In genomic region chr3:52034651-52035050, GRCh38 we compare ENCODE assay signal across 38 cellular contexts.
"Had no signal": no experiment of that assay in that cellular context is flagged by ENCODE, and none has a peak within 500 bp of the region (broad histone marks: within the 10 kb centered on the region; RNA-seq: fewer than 3 reads in every experiment).

No MANE protein-coding gene starts in this region.

- H3K4me3 Mint-ChIP-seq: activated CD4-positive, alpha-beta memory T cell treated with anti-CD3 and anti-CD28 coated beads, Interleukin-2, amount 10 ng/mL, durations not matched to agents 7 days and 5 days; activated CD8-positive, alpha-beta memory T cell treated with anti-CD3 and anti-CD28 coated beads, Interleukin-2, amount 10 ng/mL, durations not matched to agents 7 days and 5 days; activated naive CD4-positive, alpha-beta T cell treated with anti-CD3 and anti-CD28 coated beads, Interleukin-2, amount 10 ng/mL, durations not matched to agents 7 days and 5 days; activated naive CD8-positive, alpha-beta T cell; activated naive CD8-positive, alpha-beta T cell treated with anti-CD3 and anti-CD28 coated beads, Interleukin-2, amount 50 U/mL, for 24 hours; T-cell had no signal

- H3K27me3 ChIP-seq: brain microvascular endothelial cell, cardiac muscle cell, MG63, Peyer's patch had no signal

- H3K9me3 Mint-ChIP-seq: activated CD4-positive, alpha-beta memory T cell treated with anti-CD3 and anti-CD28 coated beads, Interleukin-2, amount 10 ng/mL, durations not matched to agents 7 days and 5 days; activated naive CD4-positive, alpha-beta T cell treated with anti-CD3 and anti-CD28 coated beads, Interleukin-2, amount 10 ng/mL, durations not matched to agents 7 days and 5 days; activated naive CD8-positive, alpha-beta T cell treated with anti-CD3 and anti-CD28 coated beads, Interleukin-2, amount 50 U/mL, for 24 hours; T-cell had no signal

- H3K27ac ChIP-seq: brain microvascular endothelial cell, cardiac muscle cell, VCaP had no signal

- H3K4me1 Mint-ChIP-seq: activated CD4-positive, alpha-beta memory T cell treated with anti-CD3 and anti-CD28 coated beads, Interleukin-2, amount 10 ng/mL, durations not matched to agents 7 days and 5 days; activated CD8-positive, alpha-beta memory T cell treated with anti-CD3 and anti-CD28 coated beads, Interleukin-2, amount 10 ng/mL, durations not matched to agents 7 days and 5 days; activated naive CD4-positive, alpha-beta T cell treated with anti-CD3 and anti-CD28 coated beads, Interleukin-2, amount 10 ng/mL, durations not matched to agents 7 days and 5 days; activated naive CD8-positive, alpha-beta T cell treated with anti-CD3 and anti-CD28 coated beads, Interleukin-2, amount 50 U/mL, for 24 hours; T-cell had no signal

- DNase-seq: activated CD4-positive, alpha-beta memory T cell treated with anti-CD3 and anti-CD28 coated beads, Interleukin-2, amount 10 ng/mL, durations not matched to agents 7 days and 5 days; activated CD4-positive, alpha-beta T cell treated with anti-CD3 and anti-CD28 coated beads for 1 hour; activated CD4-positive, alpha-beta T cell treated with anti-CD3 and anti-CD28 coated beads for 48 hours; activated CD4-positive, CD25-positive, alpha-beta regulatory T cell; activated CD8-positive, alpha-beta memory T cell treated with anti-CD3 and anti-CD28 coated beads for 24 hours; activated CD8-positive, alpha-beta memory T cell treated with anti-CD3 and anti-CD28 coated beads, Interleukin-2, amount 10 ng/mL, durations not matched to agents 7 days and 5 days; activated CD8-positive, alpha-beta memory T cell treated with anti-CD3 and anti-CD28 coated beads, Interleukin-2, amount 50 U/mL, for 48 hours; activated effector memory CD4-positive, alpha-beta T cell treated with Interleukin-2 at 50 U/mL for 16 hours; activated naive CD4-positive, alpha-beta T cell treated with anti-CD3 and anti-CD28 coated beads, Interleukin-2, amount 10 ng/mL, durations not matched to agents 7 days and 5 days; activated naive CD8-positive, alpha-beta T cell treated with anti-CD3 and anti-CD28 coated beads, Interleukin-2, amount 50 U/mL, for 24 hours; activated T-cell treated with anti-CD3 and anti-CD28 coated beads, Interleukin-2, amount 50 U/mL, for 48 hours; aorta; brain microvascular endothelial cell; Kasumi-1; KG1; MG63; NCI-H1048; NCI-H1105 treated with DMSO at 0.1 percent for 48 hours; NCI-H1436; NCI-H1694; NCI-H1930; NCI-H2081 treated with DMSO at 0.1 percent for 48 hours; NCI-H345; NCI-H524 treated with DMSO at 0.1 percent for 48 hours; NCI-H748 treated with DMSO at 0.1 percent for 48 hours; NK-92 treated with Interleukin-12 subunit alpha and Interleukin-12 subunit beta, amount 100 ng/mL, for 24 hours; PC-3; Peyer's patch; RPMI8226; SIG-M5; T-cell; T-helper 2 cell; T-helper 9 cell had no signal

- H3K36me3 ChIP-seq: brain microvascular endothelial cell, cardiac muscle cell, MG63, Peyer's patch had no signal

- H3K4me3 ChIP-seq: cardiac muscle cell, MG63 had no signal

- H3K27me3 Mint-ChIP-seq: activated CD4-positive, alpha-beta memory T cell treated with anti-CD3 and anti-CD28 coated beads, Interleukin-2, amount 10 ng/mL, durations not matched to agents 7 days and 5 days; activated CD8-positive, alpha-beta memory T cell treated with anti-CD3 and anti-CD28 coated beads, Interleukin-2, amount 10 ng/mL, durations not matched to agents 7 days and 5 days; activated naive CD8-positive, alpha-beta T cell; activated naive CD8-positive, alpha-beta T cell treated with anti-CD3 and anti-CD28 coated beads, Interleukin-2, amount 50 U/mL, for 24 hours; T-cell had no signal

- H3K27ac Mint-ChIP-seq: activated CD4-positive, alpha-beta memory T cell treated with anti-CD3 and anti-CD28 coated beads, Interleukin-2, amount 10 ng/mL, durations not matched to agents 7 days and 5 days; activated CD8-positive, alpha-beta memory T cell treated with anti-CD3 and anti-CD28 coated beads, Interleukin-2, amount 10 ng/mL, durations not matched to agents 7 days and 5 days; activated naive CD4-positive, alpha-beta T cell treated with anti-CD3 and anti-CD28 coated beads, Interleukin-2, amount 10 ng/mL, durations not matched to agents 7 days and 5 days; activated naive CD8-positive, alpha-beta T cell; activated naive CD8-positive, alpha-beta T cell treated with anti-CD3 and anti-CD28 coated beads, Interleukin-2, amount 50 U/mL, for 24 hours; T-cell had no signal

- ATAC-seq: activated CD8-positive, alpha-beta memory T cell treated with anti-CD3 and anti-CD28 coated beads, Interleukin-2, amount 10 ng/mL, durations not matched to agents 7 days and 5 days; activated naive CD8-positive, alpha-beta T cell treated with anti-CD3 and anti-CD28 coated beads, Interleukin-2, amount 50 U/mL, for 24 hours; PC-3; Right ventricle myocardium inferior; SK-N-SH treated with all-trans-retinoic acid at 6 μM for 48 hours; T-cell had no signal

- H3K9me3 ChIP-seq: MG63, Peyer's patch had no signal

- H3K4me1 ChIP-seq: Peyer's patch had no signal

- H3K36me3 Mint-ChIP-seq: activated CD8-positive, alpha-beta memory T cell treated with anti-CD3 and anti-CD28 coated beads, Interleukin-2, amount 10 ng/mL, durations not matched to agents 7 days and 5 days; activated naive CD4-positive, alpha-beta T cell treated with anti-CD3 and anti-CD28 coated beads, Interleukin-2, amount 10 ng/mL, durations not matched to agents 7 days and 5 days; activated naive CD8-positive, alpha-beta T cell; T-cell had no signal
